Comparison of ENCODE assay signal across 17 cellular contexts in the genomic region with DNA sequence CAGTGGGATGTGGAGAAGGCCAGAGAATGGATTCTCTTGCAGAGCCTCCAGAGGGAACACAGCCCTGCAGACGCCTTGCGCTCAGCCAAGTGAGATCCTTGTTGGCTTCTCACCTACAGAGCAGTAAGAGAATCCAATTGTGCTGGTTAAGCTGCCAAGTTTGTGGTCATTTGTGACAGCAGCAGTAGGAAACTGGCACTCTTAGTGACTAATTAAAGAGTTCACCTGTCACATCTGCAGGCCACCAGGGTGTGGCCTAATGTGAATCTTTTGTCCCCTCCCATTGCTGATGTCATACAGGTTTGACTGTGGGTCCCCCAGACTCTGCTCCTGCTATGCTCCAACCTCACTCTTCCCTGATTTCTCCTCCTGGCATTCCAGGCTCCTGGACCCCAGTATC.
"Had no signal": no experiment of that assay in that cellular context is flagged by ENCODE, and none has a peak within 500 bp of the region (broad histone marks: within the 10 kb centered on the region; RNA-seq: fewer than 3 reads in every experiment).

No MANE protein-coding gene starts in this region.

- H3K4me3 ChIP-seq: breast epithelium, esophagus squamous epithelium, lung, psoas muscle, upper lobe of left lung had no signal

- ATAC-seq: activated T-cell treated with anti-CD3 and anti-CD28 coated beads, Interleukin-2, amount 50 U/mL, for 4 hours; left colon; natural killer cell had no signal

- H3K27me3 ChIP-seq: breast epithelium, upper lobe of left lung had no signal

- H3K36me3 Mint-ChIP-seq: activated CD4-positive, alpha-beta memory T cell treated with anti-CD3 and anti-CD28 coated beads for 36 hours; activated naive CD8-positive, alpha-beta T cell treated with anti-CD3 and anti-CD28 coated beads, Interleukin-2, amount 10 ng/mL, durations not matched to agents 7 days and 5 days; natural killer cell had no signal

- H3K27ac ChIP-seq: breast epithelium, esophagus squamous epithelium, psoas muscle, upper lobe of left lung had no signal

- DNase-seq: activated CD4-positive, alpha-beta memory T cell treated with anti-CD3 and anti-CD28 coated beads for 36 hours; activated CD4-positive, CD25-positive, alpha-beta regulatory T cell treated with anti-CD3 and anti-CD28 coated beads, Interleukin-2, amount 50 U/mL, for 72 hours; activated naive CD8-positive, alpha-beta T cell treated with anti-CD3 and anti-CD28 coated beads, Interleukin-2, amount 10 ng/mL, durations not matched to agents 7 days and 5 days; activated T-cell treated with anti-CD3 and anti-CD28 coated beads, Interleukin-2, amount 50 U/mL, for 4 hours; anterior cingulate cortex; esophagus squamous epithelium; foreskin fibroblast; left colon; natural killer cell; nucleus accumbens; psoas muscle; stimulated activated CD4-positive, alpha-beta T cell treated with anti-CD3 and anti-CD28 coated beads, Interleukin-4, amount 100 ng/mL, for 1 hour; stimulated activated CD8-positive, alpha-beta memory T cell treated with anti-CD3 and anti-CD28 coated beads, Interleukin-4, amount 100 ng/mL, for 48 hours; upper lobe of left lung had no signal

- H3K9me3 ChIP-seq: psoas muscle had no signal

- H3K4me1 ChIP-seq: breast epithelium, esophagus squamous epithelium, psoas muscle, upper lobe of left lung had no signal

- H3K9me3 Mint-ChIP-seq: activated CD4-positive, alpha-beta memory T cell treated with anti-CD3 and anti-CD28 coated beads for 36 hours; activated naive CD8-positive, alpha-beta T cell treated with anti-CD3 and anti-CD28 coated beads, Interleukin-2, amount 10 ng/mL, durations not matched to agents 7 days and 5 days; activated T-cell treated with anti-CD3 and anti-CD28 coated beads, Interleukin-2, amount 50 U/mL, for 4 hours; natural killer cell had no signal

- H3K36me3 ChIP-seq: breast epithelium, esophagus squamous epithelium, upper lobe of left lung had no signal

- H3K27ac Mint-ChIP-seq: activated CD4-positive, alpha-beta memory T cell treated with anti-CD3 and anti-CD28 coated beads for 36 hours; activated naive CD8-positive, alpha-beta T cell treated with anti-CD3 and anti-CD28 coated beads, Interleukin-2, amount 10 ng/mL, durations not matched to agents 7 days and 5 days; natural killer cell; stimulated activated naive CD8-positive, alpha-beta T cell treated with anti-CD3 and anti-CD28 coated beads, Interleukin-15, Interleukin-2, amounts not matched to agents 100 ng/mL and 50 ng/mL, for 24 hours had no signal
